ENCODE assay signal across 16 cellular contexts in the genomic region with DNA sequence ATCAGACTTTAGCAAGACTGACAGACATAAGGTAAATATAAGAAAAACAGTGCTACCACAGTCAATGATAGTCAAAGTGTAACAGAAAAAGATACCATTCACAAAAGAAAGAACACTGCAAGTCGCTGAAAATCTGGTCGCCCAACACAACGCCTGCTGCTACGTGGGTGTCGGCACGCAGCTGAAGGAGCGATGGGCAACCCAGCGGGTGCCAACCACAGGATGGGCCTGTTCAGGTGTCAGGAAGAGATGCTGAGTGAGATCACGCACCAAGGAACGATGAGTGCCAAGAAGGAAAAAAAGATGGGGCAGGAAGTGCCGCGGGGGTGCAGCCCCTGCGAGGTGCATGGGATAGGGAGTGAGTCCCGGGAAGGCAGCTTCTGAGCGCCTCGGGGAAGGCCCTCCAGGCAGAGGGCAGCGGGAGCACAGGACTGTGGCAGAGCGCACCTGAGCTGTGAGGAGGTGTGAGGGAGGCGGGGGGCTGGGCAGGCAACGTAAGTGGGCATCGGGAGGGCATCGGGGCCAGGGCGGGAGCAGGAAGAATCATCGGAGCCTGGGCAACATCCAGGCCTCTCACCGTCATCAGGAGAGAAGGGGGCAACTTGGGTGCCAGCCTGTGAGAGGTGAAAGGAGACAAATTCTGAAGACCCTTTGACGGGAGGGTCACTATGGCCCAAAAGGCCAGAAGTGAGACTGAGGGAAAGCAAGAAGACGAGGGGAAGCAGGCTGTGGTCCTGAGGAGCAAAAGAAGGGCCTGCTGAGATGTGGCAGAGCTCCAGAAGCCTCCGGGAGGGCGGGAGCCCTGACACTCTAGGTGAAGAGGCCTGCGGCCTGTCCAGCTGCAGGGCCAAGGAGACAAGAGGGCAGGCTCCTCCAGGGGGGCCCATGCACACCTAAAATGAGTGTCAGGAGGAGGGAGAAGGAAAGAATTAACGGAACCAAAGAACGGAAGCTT.
"Had no signal": no experiment of that assay in that cellular context is flagged by ENCODE, and none has a peak within 500 bp of the region (broad histone marks: within the 10 kb centered on the region; RNA-seq: fewer than 3 reads in every experiment).

No MANE protein-coding gene starts in this region.

- H2AFZ ChIP-seq: parathyroid adenoma had no signal

- H3K27me3 ChIP-seq: esophagus muscularis mucosa had no signal

- H3K9me3 Mint-ChIP-seq: brain, nephron had no signal

- H3K9ac ChIP-seq: parathyroid adenoma had no signal

- H3K27ac ChIP-seq: esophagus muscularis mucosa, parathyroid adenoma had no signal

- H3K4me1 ChIP-seq: esophagus muscularis mucosa, parathyroid adenoma had no signal

- FAIRE-seq: endometrium, small intestine had no signal

- H3K9me3 ChIP-seq: esophagus muscularis mucosa had no signal

- H3K4me3 Mint-ChIP-seq: activated B cell treated with CpG ODN at 0.5 μM for 24 hours, brain, nephron had no signal

- H3K27ac Mint-ChIP-seq: activated B cell treated with CpG ODN at 0.5 μM for 24 hours, nephron had no signal

- ATAC-seq: SK-N-SH treated with all-trans-retinoic acid at 6 μM for 48 hours had no signal

- H3K4me3 ChIP-seq: esophagus muscularis mucosa had no signal

- H3K27me3 Mint-ChIP-seq: activated B cell treated with CpG ODN at 0.5 μM for 24 hours, brain had no signal

- H3K4me1 Mint-ChIP-seq: brain, nephron had no signal

- DNase-seq: activated B cell treated with CpG ODN at 0.5 μM for 24 hours; activated CD4-positive, alpha-beta T cell treated with anti-CD3 and anti-CD28 coated beads, Interleukin-2, amount 50 U/mL, for 1 hour; activated naive CD4-positive, alpha-beta T cell treated with Interleukin-2 at 50 U/mL for 16 hours; amygdala; dermis blood vessel endothelial cell; Right ventricle myocardium superior; small intestine; stimulated activated naive CD4-positive, alpha-beta T cell; substantia nigra; trophoblast cell had no signal
